ENCODE assay signal across 33 cellular contexts in the genomic region with DNA sequence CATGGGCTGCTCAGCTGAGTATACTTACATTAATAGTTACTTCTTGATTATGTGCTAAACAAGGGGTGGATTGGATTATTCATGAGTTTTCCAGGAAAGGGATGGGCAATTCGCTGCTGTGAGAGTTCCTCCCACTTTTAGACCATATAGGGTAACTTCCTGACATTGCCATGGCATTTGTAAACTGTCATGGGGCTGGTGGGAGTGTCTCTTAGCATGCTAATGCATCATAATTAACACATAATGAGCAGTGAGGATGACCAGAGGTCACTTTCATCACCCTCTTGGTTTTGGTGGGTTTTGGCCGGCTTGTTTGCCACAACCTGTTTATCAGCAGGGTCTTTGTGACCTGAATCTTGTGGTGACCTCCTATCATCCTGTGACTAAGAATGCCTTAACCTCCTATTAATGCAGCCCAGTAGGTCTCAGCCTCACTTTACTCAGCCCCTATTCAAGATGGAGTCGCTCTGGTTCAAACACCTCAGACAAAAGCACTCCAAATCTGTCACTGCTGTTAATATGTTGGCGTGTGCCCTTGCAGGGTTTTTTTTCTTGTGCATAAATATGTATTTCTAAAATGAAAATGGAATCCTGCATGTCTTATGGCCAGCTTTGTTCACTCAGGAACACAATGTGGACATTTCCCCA.
"Had no signal": no experiment of that assay in that cellular context is flagged by ENCODE, and none has a peak within 500 bp of the region (broad histone marks: within the 10 kb centered on the region; RNA-seq: fewer than 3 reads in every experiment).

No MANE protein-coding gene starts in this region.

- DNase-seq: activated CD4-positive, alpha-beta memory T cell treated with anti-CD3 and anti-CD28 coated beads for 36 hours; activated CD4-positive, alpha-beta T cell treated with anti-CD3 and anti-CD28 coated beads for 36 hours; activated CD4-positive, alpha-beta T cell treated with anti-CD3 and anti-CD28 coated beads, Interleukin-2, amount 10 ng/mL, durations not matched to agents 24 days and 14 days; activated CD4-positive, CD25-positive, alpha-beta regulatory T cell; activated CD4-positive, CD25-positive, alpha-beta regulatory T cell treated with anti-CD3 and anti-CD28 coated beads, Interleukin-2, amount 50 U/mL, for 72 hours; activated CD8-positive, alpha-beta memory T cell treated with anti-CD3 and anti-CD28 coated beads, Interleukin-2, amount 10 ng/mL, durations not matched to agents 7 days and 5 days; activated CD8-positive, alpha-beta memory T cell treated with anti-CD3 and anti-CD28 coated beads, Interleukin-2, amount 50 U/mL, for 4 hours; activated CD8-positive, alpha-beta T cell treated with anti-CD3 and anti-CD28 coated beads, Interleukin-2, amount 10 ng/mL, durations not matched to agents 7 days and 5 days; activated effector memory CD4-positive, alpha-beta T cell treated with anti-CD3 and anti-CD28 coated beads, Interleukin-2, amount 50 U/mL, for 16 hours; activated naive CD4-positive, alpha-beta T cell treated with anti-CD3 and anti-CD28 coated beads for 36 hours; activated naive CD8-positive, alpha-beta T cell treated with anti-CD3 and anti-CD28 coated beads for 36 hours; activated naive CD8-positive, alpha-beta T cell treated with anti-CD3 and anti-CD28 coated beads, Interleukin-2, amount 50 U/mL, for 24 hours; activated T-cell treated with anti-CD3 and anti-CD28 coated beads, Interleukin-2, amount 50 U/mL, for 1 hour; activated T-cell treated with anti-CD3 and anti-CD28 coated beads, Interleukin-2, amount 50 U/mL, for 48 hours; adrenal gland; central memory CD4-positive, alpha-beta T cell; cerebellar nuclear complex; colonic mucosa; effector CD8-positive, alpha-beta T cell; foreskin keratinocyte; gastrocnemius medialis; glutamatergic neuron; heart left ventricle; T-helper 2 cell had no signal

- H3K4me3 Mint-ChIP-seq: activated CD4-positive, alpha-beta memory T cell treated with anti-CD3 and anti-CD28 coated beads for 36 hours; activated CD4-positive, alpha-beta T cell treated with anti-CD3 and anti-CD28 coated beads for 36 hours; activated CD4-positive, alpha-beta T cell treated with anti-CD3 and anti-CD28 coated beads, Interleukin-2, amount 10 ng/mL, durations not matched to agents 24 days and 14 days; activated CD8-positive, alpha-beta memory T cell treated with anti-CD3 and anti-CD28 coated beads, Interleukin-2, amount 10 ng/mL, durations not matched to agents 7 days and 5 days; activated CD8-positive, alpha-beta T cell treated with anti-CD3 and anti-CD28 coated beads, Interleukin-2, amount 10 ng/mL, durations not matched to agents 7 days and 5 days; activated naive CD4-positive, alpha-beta T cell treated with anti-CD3 and anti-CD28 coated beads for 36 hours; activated naive CD4-positive, alpha-beta T cell treated with anti-CD3 and anti-CD28 coated beads, Interleukin-2, amount 50 U/mL, for 24 hours; activated naive CD8-positive, alpha-beta T cell treated with anti-CD3 and anti-CD28 coated beads for 36 hours; activated naive CD8-positive, alpha-beta T cell treated with anti-CD3 and anti-CD28 coated beads, Interleukin-2, amount 50 U/mL, for 24 hours; activated T-helper 1 cell treated with anti-CD3 and anti-CD28 coated beads, Interleukin-12 subunit alpha, Interleukin-12 subunit beta, Interleukin-2, Interleukin-4 antibody, amounts not matched to agents 30 ng/mL and 10 ng/mL and 1 ng/mL, durations not matched to agents 14 hours and 24 hours and 36 hours; brain had no signal

- H3K27me3 ChIP-seq: adrenal gland, ascending aorta, breast epithelium, colonic mucosa, foreskin keratinocyte, gastrocnemius medialis, heart left ventricle had no signal

- H3K9me3 Mint-ChIP-seq: activated CD4-positive, alpha-beta memory T cell treated with anti-CD3 and anti-CD28 coated beads for 36 hours; activated CD4-positive, alpha-beta T cell treated with anti-CD3 and anti-CD28 coated beads, Interleukin-2, amount 10 ng/mL, durations not matched to agents 24 days and 14 days; activated naive CD4-positive, alpha-beta T cell treated with anti-CD3 and anti-CD28 coated beads for 36 hours; activated naive CD4-positive, alpha-beta T cell treated with anti-CD3 and anti-CD28 coated beads, Interleukin-2, amount 50 U/mL, for 24 hours; activated naive CD8-positive, alpha-beta T cell treated with anti-CD3 and anti-CD28 coated beads for 36 hours; activated T-helper 1 cell treated with anti-CD3 and anti-CD28 coated beads, Interleukin-12 subunit alpha, Interleukin-12 subunit beta, Interleukin-2, Interleukin-4 antibody, amounts not matched to agents 30 ng/mL and 10 ng/mL and 1 ng/mL, durations not matched to agents 14 hours and 24 hours and 36 hours; activated T-helper 2 cell treated with anti-CD3 and anti-CD28 coated beads, Interferon-gamma antibody, Interleukin-2, Interleukin-4, amounts not matched to agents 10 μg/mL and 5 μg/mL and 100 μg/mL, durations not matched to agents 14 hours and 24 hours and 36 hours had no signal

- ATAC-seq: activated CD4-positive, alpha-beta T cell treated with anti-CD3 and anti-CD28 coated beads for 36 hours; activated CD8-positive, alpha-beta memory T cell treated with anti-CD3 and anti-CD28 coated beads, Interleukin-2, amount 10 ng/mL, durations not matched to agents 7 days and 5 days; activated CD8-positive, alpha-beta T cell treated with anti-CD3 and anti-CD28 coated beads, Interleukin-2, amount 10 ng/mL, durations not matched to agents 7 days and 5 days; activated naive CD8-positive, alpha-beta T cell treated with anti-CD3 and anti-CD28 coated beads, Interleukin-2, amount 50 U/mL, for 24 hours; esophagus mucosa; foreskin keratinocyte; gastrocnemius medialis; heart left ventricle had no signal

- H3K4me3 ChIP-seq: adrenal gland, ascending aorta, breast epithelium, cardiac muscle cell, colonic mucosa, gastrocnemius medialis, heart left ventricle had no signal

- H3K9me3 ChIP-seq: adrenal gland, ascending aorta, breast epithelium, colonic mucosa, gastrocnemius medialis, heart left ventricle had no signal

- H3K27ac Mint-ChIP-seq: activated CD4-positive, alpha-beta memory T cell treated with anti-CD3 and anti-CD28 coated beads for 36 hours; activated CD4-positive, alpha-beta T cell treated with anti-CD3 and anti-CD28 coated beads for 36 hours; activated CD4-positive, alpha-beta T cell treated with anti-CD3 and anti-CD28 coated beads, Interleukin-2, amount 10 ng/mL, durations not matched to agents 24 days and 14 days; activated CD8-positive, alpha-beta memory T cell treated with anti-CD3 and anti-CD28 coated beads, Interleukin-2, amount 10 ng/mL, durations not matched to agents 7 days and 5 days; activated CD8-positive, alpha-beta T cell treated with anti-CD3 and anti-CD28 coated beads, Interleukin-2, amount 10 ng/mL, durations not matched to agents 7 days and 5 days; activated naive CD4-positive, alpha-beta T cell treated with anti-CD3 and anti-CD28 coated beads for 36 hours; activated naive CD4-positive, alpha-beta T cell treated with anti-CD3 and anti-CD28 coated beads, Interleukin-2, amount 50 U/mL, for 24 hours; activated naive CD8-positive, alpha-beta T cell treated with anti-CD3 and anti-CD28 coated beads for 36 hours; activated naive CD8-positive, alpha-beta T cell treated with anti-CD3 and anti-CD28 coated beads, Interleukin-2, amount 50 U/mL, for 24 hours; activated T-helper 1 cell treated with anti-CD3 and anti-CD28 coated beads, Interleukin-12 subunit alpha, Interleukin-12 subunit beta, Interleukin-2, Interleukin-4 antibody, amounts not matched to agents 30 ng/mL and 10 ng/mL and 1 ng/mL, durations not matched to agents 14 hours and 24 hours and 36 hours; activated T-helper 2 cell treated with anti-CD3 and anti-CD28 coated beads, Interferon-gamma antibody, Interleukin-2, Interleukin-4, amounts not matched to agents 10 μg/mL and 5 μg/mL and 100 μg/mL, durations not matched to agents 14 hours and 24 hours and 36 hours; brain had no signal

- H3K36me3 ChIP-seq: adrenal gland, ascending aorta, breast epithelium, cardiac muscle cell, colonic mucosa, gastrocnemius medialis, heart left ventricle had no signal

- H3K27ac ChIP-seq: adrenal gland, ascending aorta, breast epithelium, cardiac muscle cell, colonic mucosa, epithelial cell of prostate, foreskin keratinocyte, gastrocnemius medialis, heart left ventricle had no signal

- H3K4me1 ChIP-seq: adrenal gland, ascending aorta, breast epithelium, colonic mucosa, gastrocnemius medialis, heart left ventricle had no signal
